ENCODE assay signal across 15 cellular contexts in the genomic region with DNA sequence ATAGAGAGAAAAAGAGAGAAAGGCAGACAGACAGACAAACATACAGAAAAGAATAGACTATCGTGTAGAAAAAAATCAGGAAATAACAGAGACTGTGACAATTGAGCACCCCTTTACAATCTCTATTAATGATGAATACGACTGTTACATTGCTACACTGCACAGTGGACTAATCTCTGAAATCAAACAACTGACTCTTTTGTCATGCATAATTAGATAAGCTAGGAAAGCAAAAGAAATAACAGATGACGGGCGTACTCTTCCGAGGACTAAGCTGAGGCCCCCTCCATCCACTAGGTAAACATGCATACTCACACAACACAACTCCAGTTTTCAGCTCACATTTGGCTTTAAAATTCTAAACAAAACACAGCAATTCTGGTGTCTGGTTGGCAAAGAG.
"Had no signal": no experiment of that assay in that cellular context is flagged by ENCODE, and none has a peak within 500 bp of the region (broad histone marks: within the 10 kb centered on the region; RNA-seq: fewer than 3 reads in every experiment).

No MANE protein-coding gene starts in this region.

- H3K27me3 Mint-ChIP-seq: central memory CD8-positive, alpha-beta T cell; stimulated activated naive CD8-positive, alpha-beta T cell treated with anti-CD3 and anti-CD28 coated beads, Interleukin-15, amount 100 ng/mL, for 72 hours had no signal

- ATAC-seq: body of pancreas; stimulated activated naive CD8-positive, alpha-beta T cell treated with anti-CD3 and anti-CD28 coated beads, Interleukin-15, amount 100 ng/mL, for 72 hours had no signal

- H3K4me1 Mint-ChIP-seq: central memory CD8-positive, alpha-beta T cell; stimulated activated naive CD8-positive, alpha-beta T cell treated with anti-CD3 and anti-CD28 coated beads, Interleukin-15, amount 100 ng/mL, for 72 hours had no signal

- DNase-seq: activated CD4-positive, alpha-beta T cell treated with anti-CD3 and anti-CD28 coated beads for 4 hours; activated naive CD4-positive, alpha-beta T cell treated with anti-CD3 and anti-CD28 coated beads, Interleukin-2, amount 50 U/mL, for 16 hours; activated T-cell treated with anti-CD3 and anti-CD28 coated beads for 4 hours; body of pancreas; effector memory CD4-positive, alpha-beta T cell; erythroblast; kidney; left ventricle myocardium inferior; mesenchymal stem cell; retina; stimulated activated CD4-positive, alpha-beta T cell treated with anti-CD3 and anti-CD28 coated beads, Interleukin-15, amount 100 ng/mL, for 24 hours; stimulated activated CD4-positive, alpha-beta T cell treated with anti-CD3 and anti-CD28 coated beads, Interleukin-4, amount 100 ng/mL, for 4 hours; stimulated activated naive CD8-positive, alpha-beta T cell treated with anti-CD3 and anti-CD28 coated beads, Interleukin-15, amount 100 ng/mL, for 72 hours had no signal

- H3K4me3 Mint-ChIP-seq: central memory CD8-positive, alpha-beta T cell; stimulated activated naive CD8-positive, alpha-beta T cell treated with anti-CD3 and anti-CD28 coated beads, Interleukin-15, amount 100 ng/mL, for 72 hours had no signal

- H3K27ac Mint-ChIP-seq: activated T-helper 2 cell treated with anti-CD3 and anti-CD28 coated beads, Interferon-gamma antibody, Interleukin-2, Interleukin-4, amounts not matched to agents 10 μg/mL and 5 μg/mL and 100 μg/mL, durations not matched to agents 14 hours and 24 hours and 36 hours; stimulated activated naive CD8-positive, alpha-beta T cell treated with anti-CD3 and anti-CD28 coated beads, Interleukin-15, amount 100 ng/mL, for 72 hours had no signal
